ENCODE assay signal across 7 cellular contexts in the genomic region with DNA sequence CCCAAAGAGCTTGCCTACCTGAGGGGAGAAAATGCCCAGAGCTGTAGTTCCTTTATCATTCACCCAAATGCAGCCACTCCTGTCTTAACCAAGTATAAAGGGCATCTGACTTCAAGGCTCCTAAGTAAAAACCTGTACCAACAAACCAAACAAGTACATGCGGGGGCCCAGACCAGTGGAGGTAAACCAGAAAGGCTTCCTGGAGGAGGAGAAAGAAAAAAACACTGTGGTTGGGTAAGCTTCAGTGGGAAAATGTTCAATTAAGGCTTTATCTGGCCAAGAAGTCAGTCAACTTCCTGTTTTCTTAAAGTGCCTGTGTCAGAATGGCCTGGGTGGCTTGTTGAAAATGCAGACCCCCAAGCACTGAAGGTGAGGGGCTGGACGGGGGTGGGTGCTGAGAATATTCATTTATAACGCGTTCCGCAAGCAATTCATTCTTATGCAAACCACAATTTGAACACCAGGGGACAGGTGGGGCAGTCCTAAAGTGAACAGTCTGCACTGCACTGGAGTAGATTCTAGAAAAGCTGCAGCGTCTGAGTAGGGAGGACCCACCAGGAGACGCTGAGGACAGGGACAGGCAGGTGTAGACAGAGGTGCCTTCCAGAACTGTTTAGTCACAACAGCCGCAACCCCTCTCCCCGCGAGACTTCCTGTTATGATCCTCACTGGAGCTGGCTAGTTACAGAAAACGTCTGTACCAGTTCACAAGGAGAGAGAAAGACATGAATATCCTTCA.
DNase-seq lines count a peak whose midpoint lies in the region; TF ChIP-seq lines count a peak whose summit lies in the region.

No MANE protein-coding gene starts in this region.

- H3K36me3 Mint-ChIP-seq in activated T-helper 1 cell treated with anti-CD3 and anti-CD28 coated beads, Interleukin-12 subunit alpha, Interleukin-12 subunit beta, Interleukin-2, Interleukin-4 antibody, amounts not matched to agents 30 ng/mL and 10 ng/mL and 1 ng/mL, durations not matched to agents 14 hours and 24 hours and 36 hours (ENCODE audit: low read depth) = no peaks in the 10 kb centered on the region
- peaks cover 0 to 4% of the 10 kb centered on the region in 2 donors for H3K36me3 Mint-ChIP-seq in CD14-positive monocyte
- no peaks in the 10 kb centered on the region for H3K36me3 Mint-ChIP-seq in glutamatergic neuron (ENCODE audit: unreplicated experiment)

- peak overlapping the region; percentile 8 for H3K4me3 Mint-ChIP-seq in activated T-helper 1 cell treated with anti-CD3 and anti-CD28 coated beads, Interleukin-12 subunit alpha, Interleukin-12 subunit beta, Interleukin-2, Interleukin-4 antibody, amounts not matched to agents 30 ng/mL and 10 ng/mL and 1 ng/mL, durations not matched to agents 14 hours and 24 hours and 36 hours
- H3K4me3 Mint-ChIP-seq in CD14-positive monocyte (no peak overlapping the region), glutamatergic neuron (ENCODE audit: unreplicated experiment) (no peak overlapping the region)

- H3K27me3 ChIP-seq in mucosa of stomach (ENCODE audit: control insufficient read depth, insufficient read depth, low read length) = no peaks in the 10 kb centered on the region

- peaks cover 45% of the 10 kb centered on the region for H3K4me1 Mint-ChIP-seq in activated T-helper 1 cell treated with anti-CD3 and anti-CD28 coated beads, Interleukin-12 subunit alpha, Interleukin-12 subunit beta, Interleukin-2, Interleukin-4 antibody, amounts not matched to agents 30 ng/mL and 10 ng/mL and 1 ng/mL, durations not matched to agents 14 hours and 24 hours and 36 hours (ENCODE audit: low read depth)
- peaks cover 15% of the 10 kb centered on the region for H3K4me1 Mint-ChIP-seq in CD14-positive monocyte
- H3K4me1 Mint-ChIP-seq in glutamatergic neuron (ENCODE audit: low read depth, unreplicated experiment) = peaks cover 14% of the 10 kb centered on the region

- H3K9ac ChIP-seq in mucosa of stomach (ENCODE audit: low read length) = peak overlapping the region; percentile 69

- H3K9me3 ChIP-seq in mucosa of stomach (ENCODE audit: control insufficient read depth, low read length) = no peaks in the 10 kb centered on the region

- TF ChIP-seq CTCF in CD14-positive monocyte (IDR thresholded peaks at IDR 0.05) (no peak), glutamatergic neuron (IDR thresholded peaks at IDR 0.05; ENCODE audit: partially characterized antibody, unreplicated experiment) (no peak)

- peak; percentile 53 for DNase-seq in EH (ENCODE audit: low read depth)
- peak; percentile 21 for DNase-seq in NCI-H1105 (lab: John Stamatoyannopoulos, UW)
- DNase-seq in activated T-helper 1 cell treated with anti-CD3 and anti-CD28 coated beads, Interleukin-12 subunit alpha, Interleukin-12 subunit beta, Interleukin-2, Interleukin-4 antibody, amounts not matched to agents 30 ng/mL and 10 ng/mL and 1 ng/mL, durations not matched to agents 14 hours and 24 hours and 36 hours (ENCODE audit: low spot score) = peak; percentile 14
- DNase-seq in KG1 (lab: John Stamatoyannopoulos, UW) = no peak
- no peak for DNase-seq in CD14-positive monocyte (ENCODE audit: low spot score)
- DNase-seq in glutamatergic neuron = no peak

- H3K4me3 ChIP-seq in mucosa of stomach (ENCODE audit: low read length) = no peak overlapping the region

- H3K27ac Mint-ChIP-seq in activated T-helper 1 cell treated with anti-CD3 and anti-CD28 coated beads, Interleukin-12 subunit alpha, Interleukin-12 subunit beta, Interleukin-2, Interleukin-4 antibody, amounts not matched to agents 30 ng/mL and 10 ng/mL and 1 ng/mL, durations not matched to agents 14 hours and 24 hours and 36 hours = peak overlapping the region; percentile 73
- H3K27ac Mint-ChIP-seq in CD14-positive monocyte (no peak overlapping the region), glutamatergic neuron (ENCODE audit: unreplicated experiment) (no peak overlapping the region)

- H3K4me1 ChIP-seq in mucosa of stomach (ENCODE audit: control insufficient read depth, insufficient read depth, low read length) = peaks cover 31% of the 10 kb centered on the region

- intact Hi-C loops in activated T-helper 1 cell treated with anti-CD3 and anti-CD28 coated beads, Interleukin-12 subunit alpha, Interleukin-12 subunit beta, Interleukin-2, Interleukin-4 antibody, amounts not matched to agents 30 ng/mL and 10 ng/mL and 1 ng/mL, durations not matched to agents 14 hours and 24 hours and 36 hours (cut with micrococcal nuclease) = no loop called here
- intact Hi-C loops in CD14-positive monocyte (cut with micrococcal nuclease) = no loop called here

- peaks cover 28% of the 10 kb centered on the region for H3K27me3 Mint-ChIP-seq in activated T-helper 1 cell treated with anti-CD3 and anti-CD28 coated beads, Interleukin-12 subunit alpha, Interleukin-12 subunit beta, Interleukin-2, Interleukin-4 antibody, amounts not matched to agents 30 ng/mL and 10 ng/mL and 1 ng/mL, durations not matched to agents 14 hours and 24 hours and 36 hours (ENCODE audit: insufficient read depth)
- H3K27me3 Mint-ChIP-seq in CD14-positive monocyte (ENCODE audit: low read depth in 3 of 3) (peaks cover 32 to 47% (median 46%) of the 10 kb centered on the region in 3 donors), glutamatergic neuron (ENCODE audit: unreplicated experiment) (peaks cover 9% of the 10 kb centered on the region)

- no peaks in the 10 kb centered on the region for H3K9me3 Mint-ChIP-seq in activated T-helper 1 cell treated with anti-CD3 and anti-CD28 coated beads, Interleukin-12 subunit alpha, Interleukin-12 subunit beta, Interleukin-2, Interleukin-4 antibody, amounts not matched to agents 30 ng/mL and 10 ng/mL and 1 ng/mL, durations not matched to agents 14 hours and 24 hours and 36 hours
- H3K9me3 Mint-ChIP-seq in CD14-positive monocyte (peaks cover 0 to 9% (median 1%) of the 10 kb centered on the region in 7 donors), glutamatergic neuron (ENCODE audit: unreplicated experiment) (peaks cover 2% of the 10 kb centered on the region)

- H3K36me3 ChIP-seq in mucosa of stomach (ENCODE audit: control insufficient read depth, insufficient read depth, low read length) = no peaks in the 10 kb centered on the region

Comparison
In these comparisons a context has a peak if more than half of its experiments do, and no peak if none do; other contexts are left out.
1. DNase-seq: peak in EH (single experiment), NCI-H1105 (single experiment) and activated T-helper 1 cell treated with anti-CD3 and anti-CD28 coated beads, Interleukin-12 subunit alpha, Interleukin-12 subunit beta, Interleukin-2, Interleukin-4 antibody, amounts not matched to agents 30 ng/mL and 10 ng/mL and 1 ng/mL, durations not matched to agents 14 hours and 24 hours and 36 hours (single experiment); none in KG1 (single experiment), CD14-positive monocyte (single experiment) and glutamatergic neuron (single experiment).